In genomic region chr10:110446954-110447608, GRCh38 we compare ENCODE assay signal across 10 cellular contexts. TPM values are rescaled to one million over a fixed set of nuclear protein-coding genes. Genes with fewer than 3 reads are reported as not detected.
A peak's percentile ranks its signal among the peaks of the same experiment; 100 is the strongest.
DNase-seq lines count a peak whose midpoint lies in the region; ATAC-seq and TF ChIP-seq lines count a peak whose summit lies in the region.
"Had no signal": no experiment of that assay in that cellular context is flagged by ENCODE, and none has a peak within 500 bp of the region (broad histone marks: within the 10 kb centered on the region; RNA-seq: fewer than 3 reads in every experiment).

No MANE protein-coding gene starts in this region.

- TF ChIP-seq POLR2A in spleen (IDR thresholded peaks at IDR 0.05): no peak

- H3K9me3 ChIP-seq in spleen: no peaks in the 10 kb centered on the region
- H3K9me3 ChIP-seq: BLaER1, Peyer's patch had no signal

- TF ChIP-seq CTCF in fibroblast of the aortic adventitia (IDR thresholded peaks at IDR 0.05; ENCODE audit: insufficient read depth, low read length) (peak; percentile 41), spleen (IDR thresholded peaks at IDR 0.05 in 8 of 11, conservative IDR thresholded peaks at IDR 0.05 in 3 of 11) (no peak)

- peak; percentile 91 for ATAC-seq in SK-N-SH treated with all-trans-retinoic acid at 6 μM for 48 hours

- intact Hi-C loops in spleen (cut with DNase I; ENCODE audit: low total_unique reads): no loop called here

- peaks cover 0 to 19% (median under 1%) of the 10 kb centered on the region in 6 donors for H3K4me1 ChIP-seq in spleen
- H3K4me1 ChIP-seq: Peyer's patch had no signal

- H3K4me3 ChIP-seq in fibroblast of the aortic adventitia (ENCODE audit: low read depth, low read length) (no peak overlapping the region), spleen (no peak overlapping the region)
- H3K4me3 ChIP-seq: BLaER1, Peyer's patch had no signal

- 52 to 74% (median 64%) methylated on average over 6 of the region's 6 CpGs for WGBS in spleen, 5 donors

- no peaks in the 10 kb centered on the region for H3K27me3 ChIP-seq in spleen (replicated peaks in 1 of 7)
- H3K27me3 ChIP-seq: BLaER1, Peyer's patch had no signal

- H3K27ac ChIP-seq in spleen: peak overlapping the region in 1 of 8 donors; percentile 31
- H3K27ac ChIP-seq: BLaER1, Peyer's patch had no signal

- H3K36me3 ChIP-seq in spleen: no peaks in the 10 kb centered on the region
- H3K36me3 ChIP-seq: BLaER1, Peyer's patch had no signal

- peak; percentile 53 for DNase-seq in SIG-M5 treated with dmso at 0.1 percent for 504 hours (lab: John Stamatoyannopoulos, UW; ENCODE audit: unreplicated experiment)
- DNase-seq in SIG-M5 (lab: John Stamatoyannopoulos, UW): no peak
- peak; percentile 95 for DNase-seq in fibroblast of the aortic adventitia (ENCODE audit: low read depth)
- DNase-seq in spleen: peak; percentile 63
- DNase-seq in HUDEP-2 (lab: John Stamatoyannopoulos, UW; ENCODE audit: unreplicated experiment in 76 of 76): no peak
- DNase-seq in D341Med (ENCODE audit: low spot score): no peak
- no peak for DNase-seq in OCI-M2 (lab: John Stamatoyannopoulos, UW; ENCODE audit: unreplicated experiment)

TF ChIP-seq in SK-N-SH treated with all-trans-retinoic acid at 6 μM for 48 hours, 23 proteins besides CTCF, POLR2A, EP300 and RAD21:
- TF ChIP-seq CSRNP3 (CRISPR knock-in tag; IDR thresholded peaks at IDR 0.05) (no peak), PPARA (CRISPR knock-in tag; IDR thresholded peaks at IDR 0.05; ENCODE audit: borderline replicate concordance) (no peak)

RNA-seq across cellular contexts. Expression of gene DUSP5, which starts 50.6 kb away (rescaled TPM):
- total RNA-seq in fibroblast of the aortic adventitia (ENCODE audit: low replicate concordance) (4.1 and 21.6 TPM in 2 replicates), spleen (10 to 100 TPM; 17.2 to 71.8 (median 35.6) TPM)
- polyA plus RNA-seq in spleen: 10 to 100 TPM in 2 of 3 donors, 1 to 10 TPM in 1; 9.7 to 17.2 (median 15.7) TPM

Comparison
In these comparisons a context has a peak if more than half of its experiments do, and no peak if none do; other contexts are left out.
1. DNase-seq: peak in SIG-M5 treated with dmso at 0.1 percent for 504 hours (single experiment), fibroblast of the aortic adventitia (single experiment) and spleen (single experiment); none in SIG-M5 (single experiment), HUDEP-2 (0 of 76), D341Med (single experiment) and OCI-M2 (single experiment).